In the genomic region with DNA sequence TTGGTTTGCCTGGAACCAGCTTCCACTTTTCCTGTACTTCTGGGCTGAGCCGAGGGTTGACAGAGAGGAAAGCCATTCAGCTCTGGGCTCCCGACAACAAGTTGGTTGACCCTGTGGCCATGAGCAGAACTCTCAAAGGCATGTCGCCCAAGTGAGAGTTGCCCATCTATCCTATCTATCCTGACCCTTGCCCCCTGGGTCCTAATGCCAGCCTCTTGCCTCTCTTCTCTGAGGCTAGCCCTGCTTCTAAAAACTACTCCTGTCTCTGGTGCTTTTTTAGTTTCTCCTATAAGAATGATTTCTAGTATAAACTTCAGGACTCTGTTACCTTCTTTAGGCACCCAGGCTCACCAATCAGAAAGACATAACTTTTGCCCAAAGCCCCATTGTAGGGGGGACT, we compare ENCODE assay signal across 10 cellular contexts. TPM values are rescaled to one million over a fixed set of nuclear protein-coding genes. Genes with fewer than 3 reads are reported as not detected.
"Had no signal": no experiment of that assay in that cellular context is flagged by ENCODE, and none has a peak within 500 bp of the region (broad histone marks: within the 10 kb centered on the region; RNA-seq: fewer than 3 reads in every experiment).

No MANE protein-coding gene starts in this region.

RNA-seq across cellular contexts. Expression of gene DMRTA1, which starts 11.4 kb away (rescaled TPM):
- total RNA-seq: activated naive CD4-positive, alpha-beta T cell treated with anti-CD3 and anti-CD28 coated beads for 36 hours; activated naive CD4-positive, alpha-beta T cell treated with anti-CD3 and anti-CD28 coated beads, Interleukin-2, amount 50 U/mL, for 72 hours; activated naive CD8-positive, alpha-beta T cell treated with anti-CD3 and anti-CD28 coated beads for 36 hours; activated naive CD8-positive, alpha-beta T cell treated with anti-CD3 and anti-CD28 coated beads, Interleukin-2, amount 10 ng/mL, durations not matched to agents 7 days and 5 days; activated T-cell treated with anti-CD3 and anti-CD28 coated beads, Interleukin-2, amount 50 U/mL, for 4 hours; activated T-cell treated with anti-CD3 and anti-CD28 coated beads, Interleukin-2, amount 50 U/mL, for 72 hours; activated T-helper 1 cell treated with anti-CD3 and anti-CD28 coated beads, Interleukin-12 subunit alpha, Interleukin-12 subunit beta, Interleukin-2, Interleukin-4 antibody, amounts not matched to agents 30 ng/mL and 10 ng/mL and 1 ng/mL, durations not matched to agents 14 hours and 24 hours and 36 hours; activated T-helper 2 cell treated with anti-CD3 and anti-CD28 coated beads, Interferon-gamma antibody, Interleukin-2, Interleukin-4, amounts not matched to agents 10 μg/mL and 5 μg/mL and 100 μg/mL, durations not matched to agents 14 hours and 24 hours and 36 hours; ascending aorta had no signal
- polyA plus RNA-seq: aorta had no signal
